21 cellular contexts compared by ENCODE assay signal in genomic region chr13:20263393-20264044, GRCh38. TPM values are rescaled to one million over a fixed set of nuclear protein-coding genes. Genes with fewer than 3 reads are reported as not detected.
DNase-seq lines count a peak whose midpoint lies in the region; ATAC-seq, FAIRE-seq and TF ChIP-seq lines count a peak whose summit lies in the region.
"Had no signal": no experiment of that assay in that cellular context is flagged by ENCODE, and none has a peak within 500 bp of the region (broad histone marks: within the 10 kb centered on the region; RNA-seq: fewer than 3 reads in every experiment).

No MANE protein-coding gene starts in this region.

- intact Hi-C loops in Right ventricle myocardium superior (cut with DNase I) = no loop called here

- 74% methylated on average over 8 of the region's 8 CpGs for WGBS in liver
- 63 to 70% (median 70%) methylated on average over 8 of the region's 8 CpGs for WGBS in small intestine, 3 donors

- H3K9ac ChIP-seq in liver (ENCODE audit: low read depth in 1 of 2, low read length in 2 of 2) = no peak overlapping the region
- H3K9ac ChIP-seq: BLaER1 had no signal

- FAIRE-seq in small intestine (lab: Jason Lieb, UNC) = no peak
- FAIRE-seq: GM12892 had no signal

- no peak overlapping the region for H3K4me3 ChIP-seq in liver (ENCODE audit: low read depth in 1 of 3, low read length in 3 of 3)
- H3K4me3 ChIP-seq in small intestine (ENCODE audit: low read depth in 1 of 2, low read length in 2 of 2) = no peak overlapping the region
- H3K4me3 ChIP-seq: BLaER1 had no signal

- H3K27me3 ChIP-seq in liver (ENCODE audit: control insufficient read depth in 4 of 4, insufficient read depth in 4 of 4, low read length in 3 of 4) (no peaks in the 10 kb centered on the region), small intestine (ENCODE audit: control insufficient read depth in 2 of 2, insufficient read depth in 2 of 2, low read length in 2 of 2) (no peaks in the 10 kb centered on the region)
- H3K27me3 ChIP-seq: BLaER1 had no signal

- ATAC-seq in Right ventricle myocardium superior (ENCODE audit: poor library complexity) = no peak

- H3K36me3 ChIP-seq in liver (ENCODE audit: control insufficient read depth in 4 of 4, insufficient read depth in 3 of 4, low read depth in 1 of 4, low read length in 3 of 4) = no peaks in the 10 kb centered on the region
- H3K36me3 ChIP-seq in small intestine (ENCODE audit: control insufficient read depth in 2 of 2, insufficient read depth in 2 of 2, low read length in 2 of 2) = no peaks in the 10 kb centered on the region
- H3K36me3 ChIP-seq: BLaER1 had no signal

- no peak for TF ChIP-seq RAD21 in liver (IDR thresholded peaks at IDR 0.05)

- H3K27ac ChIP-seq in liver (ENCODE audit: low read depth in 1 of 2, low read length in 2 of 2) (no peak overlapping the region), small intestine (ENCODE audit: low read depth in 1 of 2, low read length in 1 of 2) (no peak overlapping the region)
- H3K27ac ChIP-seq: 22Rv1, BLaER1, HL-60 had no signal

- DNase-seq in DMS53 (lab: John Stamatoyannopoulos, UW) (peak; percentile 9), DMS53 treated with DMSO at 0.1 percent for 48 hours (lab: John Stamatoyannopoulos, UW; ENCODE audit: unreplicated experiment) (no peak), foreskin melanocyte (peak; percentile 52), small intestine (peak; percentile 41), DMS79 (lab: John Stamatoyannopoulos, UW) (no peak), Right ventricle myocardium superior (no peak)
- DNase-seq in activated CD4-positive, alpha-beta T cell treated with anti-CD3 and anti-CD28 coated beads, Interleukin-2, amount 50 U/mL, for 4 hours = no peak
- DNase-seq: CD8-positive, alpha-beta memory T cell; DMS 273 treated with DMSO at 0.1 percent for 48 hours; DND-41; GDM1; HCEC 1CT; HFFc6; IMR-90 had no signal

- H3K9me3 ChIP-seq in liver (ENCODE audit: control insufficient read depth in 4 of 4, low read length in 3 of 4) (no peaks in the 10 kb centered on the region), small intestine (ENCODE audit: control insufficient read depth, low read depth) (no peaks in the 10 kb centered on the region)
- H3K9me3 ChIP-seq: BLaER1 had no signal

- H3K4me1 ChIP-seq in liver (ENCODE audit: control insufficient read depth in 4 of 4, insufficient read depth in 4 of 4, low read length in 3 of 4) = no peaks in the 10 kb centered on the region
- no peaks in the 10 kb centered on the region for H3K4me1 ChIP-seq in small intestine (ENCODE audit: control insufficient read depth in 2 of 2, insufficient read depth in 1 of 2, low read depth in 1 of 2, low read length in 1 of 2)
- H3K4me1 ChIP-seq: BLaER1 had no signal

- TF ChIP-seq CTCF in liver (IDR thresholded peaks at IDR 0.05; ENCODE audit: low read depth, low read length, missing input control) = no peak

TF ChIP-seq in liver, 16 proteins besides CTCF, POLR2A, EP300 and RAD21:
- TF ChIP-seq HNF4A (conservative IDR thresholded peaks at IDR 0.05) (peak; percentile 72 to 84), YY1 (IDR thresholded peaks at IDR 0.05) (peak; percentile 30), SP1 (IDR thresholded peaks at IDR 0.05) (peak; percentile 82), FOXA2 (IDR thresholded peaks at IDR 0.05) (peak; percentile 50), TAF1 (conservative IDR thresholded peaks at IDR 0.05) (no peak), NR2F2 (IDR thresholded peaks at IDR 0.05) (no peak), RXRA (IDR thresholded peaks at IDR 0.05) (peak in 1 of 2 donors; percentile 58)
- TF ChIP-seq, protein P1, sequence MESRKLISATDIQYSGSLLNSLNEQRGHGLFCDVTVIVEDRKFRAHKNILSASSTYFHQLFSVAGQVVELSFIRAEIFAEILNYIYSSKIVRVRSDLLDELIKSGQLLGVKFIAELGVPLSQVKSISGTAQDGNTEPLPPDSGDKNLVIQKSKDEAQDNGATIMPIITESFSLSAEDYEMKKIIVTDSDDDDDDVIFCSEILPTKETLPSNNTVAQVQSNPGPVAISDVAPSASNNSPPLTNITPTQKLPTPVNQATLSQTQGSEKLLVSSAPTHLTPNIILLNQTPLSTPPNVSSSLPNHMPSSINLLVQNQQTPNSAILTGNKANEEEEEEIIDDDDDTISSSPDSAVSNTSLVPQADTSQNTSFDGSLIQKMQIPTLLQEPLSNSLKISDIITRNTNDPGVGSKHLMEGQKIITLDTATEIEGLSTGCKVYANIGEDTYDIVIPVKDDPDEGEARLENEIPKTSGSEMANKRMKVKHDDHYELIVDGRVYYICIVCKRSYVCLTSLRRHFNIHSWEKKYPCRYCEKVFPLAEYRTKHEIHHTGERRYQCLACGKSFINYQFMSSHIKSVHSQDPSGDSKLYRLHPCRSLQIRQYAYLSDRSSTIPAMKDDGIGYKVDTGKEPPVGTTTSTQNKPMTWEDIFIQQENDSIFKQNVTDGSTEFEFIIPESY (IDR thresholded peaks at IDR 0.05) = no peak

RNA-seq across cellular contexts. Expression of gene GJB6, which starts 31.4 kb away (rescaled TPM):
- total RNA-seq in liver (under 1 TPM in 1 of 2 donors, not detected in 1; 0.08 TPM), Right ventricle myocardium superior (not detected)
- polyA plus RNA-seq in liver (under 1 TPM in 1 of 2 donors, not detected in 1; 0.06 TPM), small intestine (under 1 TPM in 1 of 3 donors, not detected in 2; 0.12 TPM)
- total RNA-seq: A673, H4, HFFc6, IMR-90 had no signal
- polyA plus RNA-seq: CD8-positive, alpha-beta memory T cell; IMR-90 had no signal

Comparison
In these comparisons a context has a peak if more than half of its experiments do, and no peak if none do; other contexts are left out.
1. DNase-seq: peak in DMS53 (single experiment), foreskin melanocyte (single experiment) and small intestine (single experiment); none in DMS53 treated with DMSO at 0.1 percent for 48 hours (single experiment), DMS79 (single experiment), activated CD4-positive, alpha-beta T cell treated with anti-CD3 and anti-CD28 coated beads, Interleukin-2, amount 50 U/mL, for 4 hours (0 of 2) and Right ventricle myocardium superior (single experiment).